In genomic region chr6:129707882-129708495, GRCh38 we compare ENCODE assay signal across 12 cellular contexts. TPM values are rescaled to one million over a fixed set of nuclear protein-coding genes. Genes with fewer than 3 reads are reported as not detected.
DNase-seq lines count a peak whose midpoint lies in the region; ATAC-seq, FAIRE-seq and TF ChIP-seq lines count a peak whose summit lies in the region.
"Had no signal": no experiment of that assay in that cellular context is flagged by ENCODE, and none has a peak within 500 bp of the region (broad histone marks: within the 10 kb centered on the region; RNA-seq: fewer than 3 reads in every experiment).

No MANE protein-coding gene starts in this region.

- TF ChIP-seq POLR2A in gastroesophageal sphincter (IDR thresholded peaks at IDR 0.05): no peak

- no peak overlapping the region for H2BK120ac ChIP-seq in mesendoderm (ENCODE audit: low read depth, low read length)

- intact Hi-C loops in pancreas (cut with DNase I): loop anchor here in 1 of 3 donors (10.0 kb wide), 1 partner anchor 53 kb away; no protein-coding TSS in a partner anchor

- H3K18ac ChIP-seq in mesendoderm (ENCODE audit: low read length): no peak overlapping the region

- H2BK15ac ChIP-seq in mesendoderm (replicated peaks; ENCODE audit: low read depth): no peak overlapping the region

- peak overlapping the region in 3 of 4 donors; percentile 58 to 96 (median 70) for H3K4me3 Mint-ChIP-seq in IgD-negative memory B cell

- H3K4me2 ChIP-seq in mesendoderm (ENCODE audit: low read length): no peak overlapping the region

- peaks cover 15 to 34% (median 22%) of the 10 kb centered on the region in 3 donors for H3K4me1 Mint-ChIP-seq in IgD-negative memory B cell

- H3K36me3 Mint-ChIP-seq in IgD-negative memory B cell: peaks cover 2% of the 10 kb centered on the region

- H3K27ac ChIP-seq in pancreas: peak overlapping the region in 2 of 4 donors; percentile 90 to 95
- H3K27ac ChIP-seq in mesendoderm (ENCODE audit: low read depth, low read length): no peak overlapping the region
- peak overlapping the region in 1 of 4 donors; percentile 36 for H3K27ac ChIP-seq in gastroesophageal sphincter

- H3K36me3 ChIP-seq in endocrine pancreas (ENCODE audit: control insufficient read depth, insufficient read depth, low read length) (no peaks in the 10 kb centered on the region), pancreas (no peaks in the 10 kb centered on the region), mesendoderm (ENCODE audit: control insufficient read depth, insufficient read depth, low read length) (no peaks in the 10 kb centered on the region), gastroesophageal sphincter (no peaks in the 10 kb centered on the region)

- no peak for DNase-seq in AG10803 (ENCODE audit: low read depth)
- DNase-seq in pancreas: no peak
- DNase-seq in mesendoderm: no peak
- no peak for DNase-seq in NCI-H524 treated with DMSO at 0.1 percent for 48 hours (lab: John Stamatoyannopoulos, UW)
- DNase-seq: activated gamma-delta T cell, mucosa of descending colon, NCI-H446 had no signal

- H4K8ac ChIP-seq in mesendoderm (ENCODE audit: low read depth, low read length): no peak overlapping the region

- H3K27ac Mint-ChIP-seq in IgD-negative memory B cell: no peak overlapping the region

- TF ChIP-seq CTCF in AG10803 (conservative IDR thresholded peaks at IDR 0.05; ENCODE audit: low read length) (no peak), pancreas (IDR thresholded peaks at IDR 0.05) (no peak), gastroesophageal sphincter (IDR thresholded peaks at IDR 0.05) (no peak)

- no peak overlapping the region for H2AK5ac ChIP-seq in mesendoderm (ENCODE audit: low read length)

- H3K79me2 ChIP-seq in mesendoderm (ENCODE audit: control insufficient read depth, insufficient read depth, low read length): no peaks in the 10 kb centered on the region

- H3K9ac ChIP-seq in endocrine pancreas (ENCODE audit: control insufficient read depth, insufficient read depth, low read length): no peak overlapping the region
- H3K9ac ChIP-seq in mesendoderm (ENCODE audit: low read length): no peak overlapping the region

- H3K79me1 ChIP-seq in mesendoderm (ENCODE audit: low read length): no peaks in the 10 kb centered on the region

- FAIRE-seq in pancreas (lab: Jason Lieb, UNC): no peak
- FAIRE-seq: TTC549 had no signal

- H3K4me3 ChIP-seq in AG10803 (ENCODE audit: low read length): peak overlapping the region; percentile 78
- H3K4me3 ChIP-seq in endocrine pancreas (ENCODE audit: control insufficient read depth, insufficient read depth, low read length): peak overlapping the region; percentile 86
- H3K4me3 ChIP-seq in pancreas: peak overlapping the region; percentile 15 to 63 (median 50)
- no peak overlapping the region for H3K4me3 ChIP-seq in mesendoderm (ENCODE audit: low read length)
- H3K4me3 ChIP-seq in gastroesophageal sphincter: peak overlapping the region in 1 of 2 donors; percentile 56
- H3K4me3 ChIP-seq: mucosa of descending colon had no signal

- no peak overlapping the region for H2BK5ac ChIP-seq in mesendoderm (ENCODE audit: low read length)

- TF ChIP-seq EP300 in gastroesophageal sphincter (IDR thresholded peaks at IDR 0.05): no peak

- H3K4me1 ChIP-seq in endocrine pancreas (ENCODE audit: control insufficient read depth, insufficient read depth, low read length) (peaks cover 8% of the 10 kb centered on the region), pancreas (peaks cover 0 to 16% (median 5%) of the 10 kb centered on the region in 3 donors), mesendoderm (ENCODE audit: control insufficient read depth, low read depth, low read length) (no peaks in the 10 kb centered on the region), gastroesophageal sphincter (peaks cover 0 to 23% (median 3%) of the 10 kb centered on the region in 3 donors)

- H3K9me3 ChIP-seq in endocrine pancreas (ENCODE audit: control insufficient read depth, low read length) (no peaks in the 10 kb centered on the region), pancreas (no peaks in the 10 kb centered on the region), gastroesophageal sphincter (no peaks in the 10 kb centered on the region)
- H3K9me3 ChIP-seq: mucosa of descending colon had no signal

- WGBS in pancreas, 2 donors: 24 to 31% methylated on average over 8 of the region's 8 CpGs
- WGBS in mesendoderm (ENCODE audit: extremely low coverage, insufficient coverage, low lambda C conversion rate): no CpG with 5 or more reads among the region's 8 CpGs
- 56 to 87% methylated on average over 2 to 6 of the region's 8 CpGs for WGBS in gastroesophageal sphincter (ENCODE audit: low coverage in 1 of 2), 2 donors

- H4K5ac ChIP-seq in mesendoderm (ENCODE audit: low read length): no peak overlapping the region

- H3K56ac ChIP-seq in mesendoderm (ENCODE audit: low read length): no peak overlapping the region

- no peak overlapping the region for H3K23ac ChIP-seq in mesendoderm (ENCODE audit: low read length)

- no peak overlapping the region for H3K4ac ChIP-seq in mesendoderm (ENCODE audit: low read depth, low read length)

- H3K27me3 ChIP-seq in endocrine pancreas (ENCODE audit: control insufficient read depth, insufficient read depth, low read length) (no peaks in the 10 kb centered on the region), pancreas (no peaks in the 10 kb centered on the region), mesendoderm (ENCODE audit: insufficient read depth, low read length, poor library complexity) (no peaks in the 10 kb centered on the region), gastroesophageal sphincter (no peaks in the 10 kb centered on the region)

- H3K27me3 Mint-ChIP-seq in IgD-negative memory B cell: no peaks in the 10 kb centered on the region

- ATAC-seq in pancreas: no peak
- no peak for ATAC-seq in GM21515 (IDR thresholded peaks at IDR 0.05; ENCODE audit: unreplicated experiment)
- no peak for ATAC-seq in gastroesophageal sphincter
- ATAC-seq: mucosa of descending colon had no signal

- H3K9me3 Mint-ChIP-seq in IgD-negative memory B cell: no peaks in the 10 kb centered on the region

RNA-seq across cellular contexts. Expression of gene ARHGAP18, which starts 2.0 kb away (rescaled TPM):
- polyA plus RNA-seq in IgD-negative memory B cell (3.5 TPM), pancreas (10 to 100 TPM in 1 of 2 donors, 1 to 10 TPM in 1; 8.2 to 11.6 TPM)
- total RNA-seq in pancreas (10 to 100 TPM; 22.9 to 41.0 (median 29.6) TPM), gastroesophageal sphincter (10 to 100 TPM in 2 of 4 donors, 1 to 10 TPM in 2; 2.8 to 15.0 (median 9.4) TPM)
- 5.2 TPM for polyA plus RNA-seq in mesendoderm (2013, experiment 1 of 2)
- 4.9 TPM for polyA plus RNA-seq in mesendoderm (2013, experiment 2 of 2)
